ENCODE assay signal across 8 cellular contexts in genomic region chr13:49995535-49996165, GRCh38. TPM values are rescaled to one million over a fixed set of nuclear protein-coding genes. Genes with fewer than 3 reads are reported as not detected.
DNase-seq lines count a peak whose midpoint lies in the region; ATAC-seq, FAIRE-seq and TF ChIP-seq lines count a peak whose summit lies in the region.

No MANE protein-coding gene starts in this region.

- no peak for FAIRE-seq in small intestine (lab: Jason Lieb, UNC)

- H3K9me3 ChIP-seq in WERI-Rb-1 (ENCODE audit: severe bottlenecking) (no peaks in the 10 kb centered on the region), small intestine (ENCODE audit: control insufficient read depth, low read depth) (no peaks in the 10 kb centered on the region)

- no peak for DNase-seq in activated T-cell treated with anti-CD3 and anti-CD28 coated beads, Interleukin-2, amount 50 U/mL, for 4 hours
- DNase-seq in activated T-cell treated with anti-CD3 and anti-CD28 coated beads for 4 hours (no peak), WERI-Rb-1 (no peak), glutamatergic neuron (no peak), small intestine (peak; percentile 24), NCI-H2107 (lab: John Stamatoyannopoulos, UW) (no peak), RKO (ENCODE audit: low spot score) (no peak)

- peaks cover 2 to 7% of the 10 kb centered on the region in 2 donors for H3K4me1 ChIP-seq in small intestine (ENCODE audit: control insufficient read depth in 2 of 2, insufficient read depth in 1 of 2, low read depth in 1 of 2, low read length in 1 of 2)

- no peaks in the 10 kb centered on the region for H3K27me3 ChIP-seq in WERI-Rb-1 (ENCODE audit: insufficient read depth, low read depth, severe bottlenecking)
- no peaks in the 10 kb centered on the region for H3K27me3 ChIP-seq in small intestine (ENCODE audit: control insufficient read depth in 2 of 2, insufficient read depth in 2 of 2, low read length in 2 of 2)

- H3K27ac Mint-ChIP-seq in glutamatergic neuron (ENCODE audit: unreplicated experiment) = peak overlapping the region; percentile 30

- H3K9me3 Mint-ChIP-seq in activated T-cell treated with anti-CD3 and anti-CD28 coated beads, Interleukin-2, amount 50 U/mL, for 4 hours = no peaks in the 10 kb centered on the region
- H3K9me3 Mint-ChIP-seq in glutamatergic neuron (ENCODE audit: unreplicated experiment) = peaks cover 19% of the 10 kb centered on the region

- peaks cover 12% of the 10 kb centered on the region for H3K36me3 Mint-ChIP-seq in activated T-cell treated with anti-CD3 and anti-CD28 coated beads, Interleukin-2, amount 50 U/mL, for 4 hours (ENCODE audit: insufficient read depth)
- no peaks in the 10 kb centered on the region for H3K36me3 Mint-ChIP-seq in glutamatergic neuron (ENCODE audit: unreplicated experiment)

- peaks cover 32% of the 10 kb centered on the region for H3K4me1 Mint-ChIP-seq in activated T-cell treated with anti-CD3 and anti-CD28 coated beads, Interleukin-2, amount 50 U/mL, for 4 hours (ENCODE audit: low read depth)
- peaks cover 5% of the 10 kb centered on the region for H3K4me1 Mint-ChIP-seq in glutamatergic neuron (ENCODE audit: low read depth, unreplicated experiment)

- no peak for ATAC-seq in activated T-cell treated with anti-CD3 and anti-CD28 coated beads, Interleukin-2, amount 50 U/mL, for 4 hours
- no peak for ATAC-seq in HG03565 (IDR thresholded peaks at IDR 0.05; ENCODE audit: unreplicated experiment)

- H3K4me3 Mint-ChIP-seq in activated T-cell treated with anti-CD3 and anti-CD28 coated beads, Interleukin-2, amount 50 U/mL, for 4 hours = peak overlapping the region; percentile 71
- H3K4me3 Mint-ChIP-seq in glutamatergic neuron (ENCODE audit: unreplicated experiment) = peak overlapping the region; percentile 82

- TF ChIP-seq CTCF in WERI-Rb-1 (IDR thresholded peaks at IDR 0.05; ENCODE audit: low read depth, low read length) (no peak), glutamatergic neuron (IDR thresholded peaks at IDR 0.05; ENCODE audit: partially characterized antibody, unreplicated experiment) (no peak)

- peak overlapping the region; percentile 97 for H3K27ac ChIP-seq in WERI-Rb-1
- H3K27ac ChIP-seq in small intestine (ENCODE audit: low read depth in 1 of 2, low read length in 1 of 2) = peak overlapping the region in 1 of 2 donors; percentile 98

- WGBS in small intestine, 3 donors = 31 to 41% (median 40%) methylated on average over 15 of the region's 15 CpGs

- H3K4me3 ChIP-seq in WERI-Rb-1 (ENCODE audit: low read depth, low read length) = peak overlapping the region; percentile 62
- peak overlapping the region; percentile 77 for H3K4me3 ChIP-seq in small intestine (ENCODE audit: low read depth in 1 of 2, low read length in 2 of 2)

- peaks cover 23% of the 10 kb centered on the region for H3K36me3 ChIP-seq in WERI-Rb-1
- H3K36me3 ChIP-seq in small intestine (ENCODE audit: control insufficient read depth in 2 of 2, insufficient read depth in 2 of 2, low read length in 2 of 2) = no peaks in the 10 kb centered on the region

- no peaks in the 10 kb centered on the region for H3K27me3 Mint-ChIP-seq in activated T-cell treated with anti-CD3 and anti-CD28 coated beads, Interleukin-2, amount 50 U/mL, for 4 hours (ENCODE audit: low read depth)
- peaks cover 2% of the 10 kb centered on the region for H3K27me3 Mint-ChIP-seq in glutamatergic neuron (ENCODE audit: unreplicated experiment)

RNA-seq across cellular contexts. Expression of gene TRIM13, which starts 1.2 kb away (rescaled TPM):
- total RNA-seq in activated T-cell treated with anti-CD3 and anti-CD28 coated beads, Interleukin-2, amount 50 U/mL, for 4 hours = 10 to 100 TPM; 13.7 to 16.8 (median 15.3) TPM
- total RNA-seq in glutamatergic neuron (ENCODE audit: unreplicated experiment) = 43.1 TPM
- 10 to 100 TPM in 2 of 3 donors, 1 to 10 TPM in 1; 9.2 to 10.9 (median 10.8) TPM for polyA plus RNA-seq in small intestine

RNA-seq across cellular contexts. Expression of gene KCNRG, which starts 19.6 kb away (rescaled TPM):
- total RNA-seq in activated T-cell treated with anti-CD3 and anti-CD28 coated beads, Interleukin-2, amount 50 U/mL, for 4 hours = under 1 TPM; 0.18 to 0.82 (median 0.42) TPM
- total RNA-seq in glutamatergic neuron (ENCODE audit: unreplicated experiment) = 0.83 TPM
- under 1 TPM in 1 of 3 donors, not detected in 2; 0.36 TPM for polyA plus RNA-seq in small intestine

RNA-seq across cellular contexts. Expression of gene SPRYD7, which starts 59.5 kb away (rescaled TPM):
- total RNA-seq in activated T-cell treated with anti-CD3 and anti-CD28 coated beads, Interleukin-2, amount 50 U/mL, for 4 hours = 1 to 10 TPM; 3.6 to 4.8 (median 4.6) TPM
- 8.3 TPM for total RNA-seq in glutamatergic neuron (ENCODE audit: unreplicated experiment)
- polyA plus RNA-seq in small intestine = 1 to 10 TPM; 7.0 to 8.3 (median 7.0) TPM
